2 cellular contexts compared by ENCODE assay signal in genomic region chr11:71530602-71531001, GRCh38.
TF ChIP-seq lines count a peak whose summit lies in the region.

No MANE protein-coding gene starts in this region.

TF ChIP-seq in HEK293, 187 proteins besides CTCF, POLR2A, EP300 and RAD21:
- TF ChIP-seq SCRT2 (tag by site-specific recombination; IDR thresholded peaks at IDR 0.05) (no peak), EGR2 (tag by site-specific recombination; IDR thresholded peaks at IDR 0.05; ENCODE audit: low read depth) (0 out of 2 replicates have a peak, but pooled peaks have one; percentile 36), GLIS2 (tag by site-specific recombination; IDR thresholded peaks at IDR 0.05) (no peak), ZNF18 (tag by site-specific recombination; IDR thresholded peaks at IDR 0.05) (no peak), SP3 (tag by site-specific recombination; IDR thresholded peaks at IDR 0.05) (no peak)

TF ChIP-seq in K562, 482 proteins besides CTCF, POLR2A, EP300 and RAD21:
- TF ChIP-seq ZNF77 (CRISPR knock-in tag; IDR thresholded peaks at IDR 0.05) (no peak), THRA (IDR thresholded peaks at IDR 0.05) (no peak), CREB3L1 (IDR thresholded peaks at IDR 0.05; ENCODE audit: borderline replicate concordance, low read depth) (no peak), ZNF324 (CRISPR knock-in tag; IDR thresholded peaks at IDR 0.05) (no peak), ZNF3 (CRISPR knock-in tag; IDR thresholded peaks at IDR 0.05) (no peak), NFIC (IDR thresholded peaks at IDR 0.05) (no peak), ZNF232 (CRISPR knock-in tag; IDR thresholded peaks at IDR 0.05) (no peak), ZNF224 (CRISPR knock-in tag; IDR thresholded peaks at IDR 0.05) (no peak), YY1 (IDR thresholded peaks at IDR 0.05; ENCODE audit: borderline replicate concordance in 1 of 3, control insufficient read depth in 1 of 3, extremely low read depth in 1 of 3, insufficient read depth in 3 of 3, insufficient read length in 1 of 3, insufficient replicate concordance in 2 of 3, low read depth in 1 of 3, low read length in 2 of 3) (no peak), TRIM25 (IDR thresholded peaks at IDR 0.05; ENCODE audit: borderline replicate concordance) (no peak), SRSF7 (optimal IDR thresholded peaks at IDR 0.05; ENCODE audit: low read depth, low read length) (no peak), FOXJ3 (CRISPR knock-in tag; IDR thresholded peaks at IDR 0.05) (no peak), RB1 (IDR thresholded peaks at IDR 0.05; ENCODE audit: low read depth) (no peak), COPS2 (conservative IDR thresholded peaks at IDR 0.05) (no peak), PBX2 (CRISPR knock-in tag; IDR thresholded peaks at IDR 0.05; ENCODE audit: low read depth) (no peak), PBX2 (tag; conservative IDR thresholded peaks at IDR 0.05; ENCODE audit: low read depth) (no peak), CUX1 (CRISPR knock-in tag; IDR thresholded peaks at IDR 0.05) (no peak), CEBPB (tag; IDR thresholded peaks at IDR 0.05) (no peak), MAFF (IDR thresholded peaks at IDR 0.05; ENCODE audit: low read length) (no peak)
